ENCODE assay signal across 31 cellular contexts in genomic region chr3:190260301-190260700, GRCh38.
"Had no signal": no experiment of that assay in that cellular context is flagged by ENCODE, and none has a peak within 500 bp of the region (broad histone marks: within the 10 kb centered on the region; RNA-seq: fewer than 3 reads in every experiment).

No MANE protein-coding gene starts in this region.

- ATAC-seq: activated CD4-positive, CD25-positive, alpha-beta regulatory T cell treated with anti-CD3 and anti-CD28 coated beads, Interleukin-2, amount 50 U/mL, for 24 hours; foreskin keratinocyte; left lobe of liver; right lobe of liver had no signal

- H3K9me3 ChIP-seq: ascending aorta, colonic mucosa, heart left ventricle, neutrophil, ovary, right lobe of liver had no signal

- H3K4me3 ChIP-seq: ascending aorta, colonic mucosa, dorsolateral prefrontal cortex, heart left ventricle, lung, ovary, right lobe of liver, skin epidermis had no signal

- H3K4me1 ChIP-seq: ascending aorta, colonic mucosa, right lobe of liver had no signal

- H3K36me3 ChIP-seq: ascending aorta, brain microvascular endothelial cell, colonic mucosa, heart left ventricle, neutrophil, ovary, right lobe of liver, WERI-Rb-1 had no signal

- H3K27ac ChIP-seq: brain microvascular endothelial cell, colonic mucosa, foreskin keratinocyte, neutrophil, ovary, right lobe of liver, WERI-Rb-1 had no signal

- DNase-seq: activated CD4-positive, alpha-beta memory T cell treated with anti-CD3 and anti-CD28 coated beads for 36 hours; activated CD4-positive, alpha-beta T cell treated with anti-CD3 and anti-CD28 coated beads for 48 hours; activated CD8-positive, alpha-beta memory T cell treated with anti-CD3 and anti-CD28 coated beads, Interleukin-2, amount 50 U/mL, for 4 hours; activated effector memory CD4-positive, alpha-beta T cell treated with anti-CD3 and anti-CD28 coated beads, Interleukin-2, amount 50 U/mL, for 16 hours; activated naive CD4-positive, alpha-beta T cell treated with anti-CD3 and anti-CD28 coated beads, Interleukin-2, amount 10 ng/mL, durations not matched to agents 7 days and 5 days; activated naive CD8-positive, alpha-beta T cell treated with anti-CD3 and anti-CD28 coated beads, Interleukin-2, amount 10 ng/mL, durations not matched to agents 7 days and 5 days; activated T-cell treated with anti-CD3 and anti-CD28 coated beads, Interleukin-2, amount 50 U/mL, for 1 hour; colonic mucosa; dorsolateral prefrontal cortex; effector memory CD4-positive, alpha-beta T cell; erythroblast; foreskin keratinocyte; heart left ventricle; hypothalamus; immature natural killer cell; kidney glomerular epithelial cell; nephron progenitor cell; right lobe of liver; stimulated activated CD4-positive, alpha-beta T cell treated with anti-CD3 and anti-CD28 coated beads, Interleukin-12 subunit alpha, Interleukin-12 subunit beta, amount 100 ng/mL, for 4 hours; stimulated activated CD4-positive, alpha-beta T cell treated with anti-CD3 and anti-CD28 coated beads, Interleukin-4, amount 100 ng/mL, for 1 hour; SW 1271; T-helper 9 cell; WERI-Rb-1 had no signal

- H3K27me3 ChIP-seq: ascending aorta, brain microvascular endothelial cell, colonic mucosa, dorsolateral prefrontal cortex, foreskin keratinocyte, heart left ventricle, neutrophil, ovary, right lobe of liver had no signal
